In the genomic region with DNA sequence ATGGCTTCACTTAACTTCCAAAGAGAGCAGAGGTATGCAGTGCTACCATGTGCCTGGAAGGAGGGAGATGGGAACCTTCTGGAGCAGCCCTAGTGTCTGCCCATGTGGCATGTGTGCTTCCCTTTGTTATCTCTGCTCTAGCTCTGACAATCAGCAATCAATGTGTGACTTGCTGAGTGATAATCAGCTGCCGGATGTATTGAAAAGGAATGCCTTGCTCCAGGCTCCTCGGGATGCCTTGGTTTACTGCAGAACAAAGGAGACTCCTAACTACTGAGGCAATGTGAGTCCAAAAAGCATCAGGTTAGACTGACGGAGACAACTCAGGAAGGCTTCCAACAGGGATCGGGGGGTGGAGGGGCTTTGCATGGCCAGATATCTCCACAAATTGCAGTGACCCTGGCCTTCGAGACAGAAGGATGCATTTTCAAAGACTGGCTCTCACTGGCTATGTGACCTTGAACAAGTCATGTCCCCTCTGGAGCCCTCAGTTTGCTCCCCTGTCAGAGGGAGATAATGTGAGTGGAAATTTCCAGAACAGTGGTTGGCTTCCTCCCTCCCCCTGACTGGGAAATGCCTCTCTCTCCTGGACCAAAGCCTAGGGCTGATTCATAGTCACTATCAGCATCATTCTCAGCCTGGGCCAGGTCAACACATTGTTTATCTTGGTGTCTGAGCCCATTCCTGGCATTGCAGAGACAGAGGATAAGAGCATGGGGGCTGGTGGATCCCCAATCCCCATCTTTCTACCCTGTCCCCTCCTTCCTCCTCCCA, we compare ENCODE assay signal across 10 cellular contexts. TPM values are rescaled to one million over a fixed set of nuclear protein-coding genes. Genes with fewer than 3 reads are reported as not detected.
A peak's percentile ranks its signal among the peaks of the same experiment; 100 is the strongest.
DNase-seq lines count a peak whose midpoint lies in the region; ATAC-seq and TF ChIP-seq lines count a peak whose summit lies in the region.
"Had no signal": no experiment of that assay in that cellular context is flagged by ENCODE, and none has a peak within 500 bp of the region (broad histone marks: within the 10 kb centered on the region; RNA-seq: fewer than 3 reads in every experiment).

No MANE protein-coding gene starts in this region.

- H3K27ac ChIP-seq in GM23338 (ENCODE audit: low read depth) (no peak overlapping the region), skeletal muscle tissue (ENCODE audit: low read depth, low read length) (peak overlapping the region; percentile 53)

- ATAC-seq in GM23338, result no peak
- ATAC-seq in GM18511 (IDR thresholded peaks at IDR 0.05; ENCODE audit: unreplicated experiment), result no peak

- no peaks in the 10 kb centered on the region for H3K79me2 ChIP-seq in GM23338 (replicated peaks; ENCODE audit: insufficient read depth)

- no peaks in the 10 kb centered on the region for H3F3A ChIP-seq in GM23338 (replicated peaks; ENCODE audit: low read depth)

- H3K4me1 ChIP-seq in GM23338 (ENCODE audit: insufficient read depth), result no peaks in the 10 kb centered on the region
- H3K4me1 ChIP-seq in skeletal muscle tissue (ENCODE audit: control insufficient read depth in 3 of 3, insufficient read depth in 3 of 3, low read length in 3 of 3), result peaks cover 0 to 15% (median 10%) of the 10 kb centered on the region in 3 donors

- DNase-seq in GM23338 (ENCODE audit: low spot score), result no peak
- peak; percentile 65 for DNase-seq in cerebellar cortex (ENCODE audit: low spot score)
- peak; percentile 94 for DNase-seq in iris pigment epithelial cell (ENCODE audit: low read depth)
- no peak for DNase-seq in immature natural killer cell
- DNase-seq in cortex of kidney (lab: John Stamatoyannopoulos, UW), result no peak
- no peak for DNase-seq in NCI-H82 treated with DMSO at 0.1 percent for 48 hours (lab: John Stamatoyannopoulos, UW; ENCODE audit: unreplicated experiment)
- DNase-seq: activated naive CD8-positive, alpha-beta T cell treated with anti-CD3 and anti-CD28 coated beads for 36 hours; DND-41 had no signal

- no peaks in the 10 kb centered on the region; the same call in 2 of the 3 replicates for H3K4me1 Mint-ChIP-seq in GM23338
- no peaks in the 10 kb centered on the region for H3K4me1 Mint-ChIP-seq in immature natural killer cell
- H3K4me1 Mint-ChIP-seq: activated naive CD8-positive, alpha-beta T cell treated with anti-CD3 and anti-CD28 coated beads for 36 hours had no signal

- H3K4me3 Mint-ChIP-seq in GM23338 (no peak overlapping the region), immature natural killer cell (no peak overlapping the region)
- H3K4me3 Mint-ChIP-seq: activated naive CD8-positive, alpha-beta T cell treated with anti-CD3 and anti-CD28 coated beads for 36 hours had no signal

- no peaks in the 10 kb centered on the region for H4K20me1 ChIP-seq in GM23338 (replicated peaks; ENCODE audit: insufficient read depth)

- H3K27me3 ChIP-seq in GM23338 (ENCODE audit: insufficient read depth), result no peaks in the 10 kb centered on the region
- H3K27me3 ChIP-seq in skeletal muscle tissue (ENCODE audit: control insufficient read depth in 3 of 3, insufficient read depth in 3 of 3, low read length in 3 of 3), result peaks cover 0 to 2% (median 0%) of the 10 kb centered on the region in 3 donors

- H3K27me3 Mint-ChIP-seq in GM23338 (ENCODE audit: insufficient read depth, low read depth, poor library complexity) (peaks cover 2% of the 10 kb centered on the region), immature natural killer cell (ENCODE audit: low read depth in 3 of 3) (peaks cover 7 to 8% (median 8%) of the 10 kb centered on the region in 3 donors)

- H3K9me3 Mint-ChIP-seq in GM23338 (peaks cover 11% of the 10 kb centered on the region), immature natural killer cell (peaks cover 0 to 3% (median 0%) of the 10 kb centered on the region in 6 donors)
- H3K9me3 Mint-ChIP-seq: activated naive CD8-positive, alpha-beta T cell treated with anti-CD3 and anti-CD28 coated beads for 36 hours had no signal

- H2AFZ ChIP-seq in GM23338, result peak overlapping the region; percentile 43

- H3K27ac Mint-ChIP-seq in GM23338, result no peak overlapping the region
- H3K27ac Mint-ChIP-seq in immature natural killer cell, result no peak overlapping the region
- H3K27ac Mint-ChIP-seq: activated naive CD8-positive, alpha-beta T cell treated with anti-CD3 and anti-CD28 coated beads for 36 hours had no signal

- H3K4me3 ChIP-seq in GM23338, result no peak overlapping the region
- H3K4me3 ChIP-seq in skeletal muscle tissue (ENCODE audit: low read length in 3 of 3), result no peak overlapping the region

- H3K36me3 Mint-ChIP-seq in GM23338 (ENCODE audit: low read depth), result peaks cover 6% of the 10 kb centered on the region; the same call in 2 of the 3 replicates
- no peaks in the 10 kb centered on the region for H3K36me3 Mint-ChIP-seq in immature natural killer cell
- H3K36me3 Mint-ChIP-seq: activated naive CD8-positive, alpha-beta T cell treated with anti-CD3 and anti-CD28 coated beads for 36 hours had no signal

- TF ChIP-seq CTCF in GM23338 (conservative IDR thresholded peaks at IDR 0.05; ENCODE audit: low read depth in 2 of 2), result no peak

- H3K9me2 ChIP-seq in GM23338 (ENCODE audit: insufficient read depth), result no peaks in the 10 kb centered on the region

- H3K9me3 ChIP-seq in skeletal muscle tissue (ENCODE audit: control insufficient read depth in 3 of 3, low read length in 3 of 3), result peaks cover 0 to 2% (median 0%) of the 10 kb centered on the region in 3 donors

- peak overlapping the region in 1 of 3 donors; percentile 12 for H3K9ac ChIP-seq in skeletal muscle tissue (ENCODE audit: low read depth in 1 of 3, low read length in 3 of 3)

- H3K36me3 ChIP-seq in GM23338 (ENCODE audit: insufficient read depth), result no peaks in the 10 kb centered on the region
- H3K36me3 ChIP-seq in skeletal muscle tissue (ENCODE audit: control insufficient read depth in 3 of 3, insufficient read depth in 3 of 3, low read length in 3 of 3), result no peaks in the 10 kb centered on the region

- no peak overlapping the region for H3K4me2 ChIP-seq in GM23338

TF ChIP-seq in GM23338, 12 proteins besides CTCF, POLR2A, EP300 and RAD21:
- TF ChIP-seq ZNF114 (CRISPR knock-in tag; IDR thresholded peaks at IDR 0.05), result no peak
- TF ChIP-seq, protein P1, sequence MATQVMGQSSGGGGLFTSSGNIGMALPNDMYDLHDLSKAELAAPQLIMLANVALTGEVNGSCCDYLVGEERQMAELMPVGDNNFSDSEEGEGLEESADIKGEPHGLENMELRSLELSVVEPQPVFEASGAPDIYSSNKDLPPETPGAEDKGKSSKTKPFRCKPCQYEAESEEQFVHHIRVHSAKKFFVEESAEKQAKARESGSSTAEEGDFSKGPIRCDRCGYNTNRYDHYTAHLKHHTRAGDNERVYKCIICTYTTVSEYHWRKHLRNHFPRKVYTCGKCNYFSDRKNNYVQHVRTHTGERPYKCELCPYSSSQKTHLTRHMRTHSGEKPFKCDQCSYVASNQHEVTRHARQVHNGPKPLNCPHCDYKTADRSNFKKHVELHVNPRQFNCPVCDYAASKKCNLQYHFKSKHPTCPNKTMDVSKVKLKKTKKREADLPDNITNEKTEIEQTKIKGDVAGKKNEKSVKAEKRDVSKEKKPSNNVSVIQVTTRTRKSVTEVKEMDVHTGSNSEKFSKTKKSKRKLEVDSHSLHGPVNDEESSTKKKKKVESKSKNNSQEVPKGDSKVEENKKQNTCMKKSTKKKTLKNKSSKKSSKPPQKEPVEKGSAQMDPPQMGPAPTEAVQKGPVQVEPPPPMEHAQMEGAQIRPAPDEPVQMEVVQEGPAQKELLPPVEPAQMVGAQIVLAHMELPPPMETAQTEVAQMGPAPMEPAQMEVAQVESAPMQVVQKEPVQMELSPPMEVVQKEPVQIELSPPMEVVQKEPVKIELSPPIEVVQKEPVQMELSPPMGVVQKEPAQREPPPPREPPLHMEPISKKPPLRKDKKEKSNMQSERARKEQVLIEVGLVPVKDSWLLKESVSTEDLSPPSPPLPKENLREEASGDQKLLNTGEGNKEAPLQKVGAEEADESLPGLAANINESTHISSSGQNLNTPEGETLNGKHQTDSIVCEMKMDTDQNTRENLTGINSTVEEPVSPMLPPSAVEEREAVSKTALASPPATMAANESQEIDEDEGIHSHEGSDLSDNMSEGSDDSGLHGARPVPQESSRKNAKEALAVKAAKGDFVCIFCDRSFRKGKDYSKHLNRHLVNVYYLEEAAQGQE (IDR thresholded peaks at IDR 0.05; ENCODE audit: unreplicated experiment), result no peak

RNA-seq across cellular contexts. Expression of gene CORO2B, which starts 35.8 kb away (rescaled TPM):
- total RNA-seq in GM23338 (2014; rRNA removed; shearing (Covaris generic)), result 2.8 and 4.6 TPM in 2 replicates
- polyA plus RNA-seq in GM23338 (2016; fragmentation: Nextera tagmentation; extraction: Ambion mirVana), result 1.4 and 1.6 TPM in 2 replicates
- 1.0 TPM for total RNA-seq in skeletal muscle tissue
- not detected for polyA plus RNA-seq in immature natural killer cell
- total RNA-seq: activated naive CD8-positive, alpha-beta T cell treated with anti-CD3 and anti-CD28 coated beads for 36 hours had no signal

Comparison
In these comparisons a context has a peak if more than half of its experiments do, and no peak if none do; other contexts are left out.
1. DNase-seq: peak in cerebellar cortex (single experiment) and iris pigment epithelial cell (single experiment); none in GM23338 (single experiment), immature natural killer cell (0 of 3), cortex of kidney (single experiment) and NCI-H82 treated with DMSO at 0.1 percent for 48 hours (single experiment).